In genomic region chrX:54449929-54450328, GRCh38 we compare ENCODE assay signal across 29 cellular contexts.
"Had no signal": no experiment of that assay in that cellular context is flagged by ENCODE, and none has a peak within 500 bp of the region (broad histone marks: within the 10 kb centered on the region; RNA-seq: fewer than 3 reads in every experiment).

No MANE protein-coding gene starts in this region.

- H3K4me3 Mint-ChIP-seq: dendritic cell treated with granulocyte-macrophage colony-stimulating factor and Interleukin-4, amounts not matched to agents 40 ng/mL and 50 ng/mL, for 4 days; effector memory CD8-positive, alpha-beta T cell; endodermal cell had no signal

- H3K9me3 ChIP-seq: colonic mucosa, esophagus muscularis mucosa, esophagus squamous epithelium, gastrocnemius medialis, gastroesophageal sphincter, heart left ventricle, heart right ventricle had no signal

- H3K4me3 ChIP-seq: colonic mucosa, coronary artery, dorsolateral prefrontal cortex, esophagus muscularis mucosa, esophagus squamous epithelium, gastrocnemius medialis, gastroesophageal sphincter, heart left ventricle, heart right ventricle had no signal

- H3K36me3 ChIP-seq: colonic mucosa, gastrocnemius medialis had no signal

- H3K4me1 ChIP-seq: colonic mucosa, esophagus muscularis mucosa, esophagus squamous epithelium, foreskin keratinocyte, gastrocnemius medialis, gastroesophageal sphincter, heart left ventricle, heart right ventricle had no signal

- H3K4me1 Mint-ChIP-seq: endodermal cell had no signal

- DNase-seq: colonic mucosa; cortex of kidney; dermis blood vessel endothelial cell; dorsolateral prefrontal cortex; effector CD4-positive, alpha-beta T cell; effector CD8-positive, alpha-beta T cell; effector memory CD4-positive, alpha-beta T cell; effector memory CD8-positive, alpha-beta T cell; endodermal cell; erythroblast; esophagus squamous epithelium; foreskin fibroblast; foreskin keratinocyte; foreskin melanocyte; gastrocnemius medialis; glutamatergic neuron; head of caudate nucleus; heart left ventricle; heart right ventricle had no signal

- FAIRE-seq: colon, endometrium, endothelial cell of umbilical vein, frontal cortex had no signal

- ATAC-seq: effector memory CD8-positive, alpha-beta T cell; esophagus mucosa; foreskin keratinocyte; gastrocnemius medialis; gastroesophageal sphincter; heart left ventricle; heart right ventricle had no signal

- H3K27me3 ChIP-seq: colonic mucosa, esophagus muscularis mucosa, esophagus squamous epithelium, foreskin keratinocyte, gastrocnemius medialis, gastroesophageal sphincter had no signal

- H3K9me3 Mint-ChIP-seq: dendritic cell treated with granulocyte-macrophage colony-stimulating factor and Interleukin-4, amounts not matched to agents 40 ng/mL and 50 ng/mL, for 4 days; effector memory CD8-positive, alpha-beta T cell had no signal

- H3K27ac Mint-ChIP-seq: dendritic cell treated with granulocyte-macrophage colony-stimulating factor and Interleukin-4, amounts not matched to agents 40 ng/mL and 50 ng/mL, for 4 days; endodermal cell had no signal

- H3K27ac ChIP-seq: colonic mucosa, coronary artery, dorsolateral prefrontal cortex, epithelial cell of prostate, esophagus muscularis mucosa, esophagus squamous epithelium, foreskin keratinocyte, gastrocnemius medialis, gastroesophageal sphincter, heart left ventricle, heart right ventricle had no signal
